24 cellular contexts compared by ENCODE assay signal in the genomic region with DNA sequence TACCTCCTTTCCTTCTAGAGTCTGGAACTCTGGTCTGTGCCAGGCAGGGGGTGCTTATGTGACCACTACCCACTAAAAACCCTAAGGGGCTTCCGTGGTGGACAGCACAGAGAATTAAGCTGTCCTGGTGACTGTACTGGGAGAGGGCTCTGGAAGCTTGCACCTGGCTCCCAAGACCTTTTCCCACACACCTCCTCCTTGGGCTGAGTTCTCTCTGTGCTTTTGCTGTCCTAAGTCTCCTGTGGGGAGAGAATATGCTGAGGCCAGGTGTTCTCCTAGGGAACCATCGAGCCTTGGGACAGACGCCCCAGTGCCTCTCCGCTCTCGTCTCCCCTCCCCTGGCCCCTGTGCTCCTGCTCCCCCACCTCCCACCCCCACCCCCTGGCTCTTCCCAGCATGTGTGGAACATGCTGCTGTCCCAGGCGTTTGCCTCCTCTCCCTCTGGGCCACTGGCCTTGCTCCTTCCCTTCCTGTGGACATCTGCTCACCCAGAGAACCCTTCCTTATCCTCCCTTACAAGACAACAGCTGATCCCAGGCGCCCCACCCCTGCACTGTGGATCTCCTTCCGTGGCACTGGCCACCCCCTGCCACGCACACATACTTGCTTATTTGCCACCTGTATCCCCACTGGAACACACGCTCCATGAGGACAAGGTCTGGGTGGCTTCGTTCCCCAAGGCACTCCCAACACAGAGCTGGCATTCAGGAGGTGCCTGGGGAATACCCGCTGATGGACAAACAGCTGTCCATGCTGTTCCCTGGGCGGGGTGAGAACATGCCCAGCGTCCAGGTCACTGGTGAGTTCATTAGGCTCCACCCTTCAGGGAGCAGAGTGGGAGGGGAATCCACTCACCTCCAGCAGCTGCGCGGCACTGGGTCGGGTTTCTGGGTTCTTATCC.
A peak's percentile ranks its signal among the peaks of the same experiment; 100 is the strongest.
DNase-seq lines count a peak whose midpoint lies in the region; ATAC-seq and TF ChIP-seq lines count a peak whose summit lies in the region.
"Had no signal": no experiment of that assay in that cellular context is flagged by ENCODE, and none has a peak within 500 bp of the region (broad histone marks: within the 10 kb centered on the region; RNA-seq: fewer than 3 reads in every experiment).

No MANE protein-coding gene starts in this region.

- H3K79me2 ChIP-seq in neural progenitor cell (ENCODE audit: low read depth), result no peaks in the 10 kb centered on the region
- no peaks in the 10 kb centered on the region for H3K79me2 ChIP-seq in PC-3 (ENCODE audit: low read length)
- H3K79me2 ChIP-seq: parathyroid adenoma had no signal

- peaks cover 26% of the 10 kb centered on the region for H3K4me1 ChIP-seq in CD4-positive, alpha-beta memory T cell (ENCODE audit: insufficient read depth, low read length)
- H3K4me1 ChIP-seq in HUES64 (ENCODE audit: insufficient read depth, low read length) (peaks cover 29% of the 10 kb centered on the region), neural progenitor cell (peaks cover 21% of the 10 kb centered on the region), PC-3 (ENCODE audit: insufficient read depth, low read length) (peaks cover 32% of the 10 kb centered on the region)
- H3K4me1 ChIP-seq in effector memory CD4-positive, alpha-beta T cell (ENCODE audit: control insufficient read depth, insufficient read depth, low read length, poor library complexity, severe bottlenecking), result peaks cover 11% of the 10 kb centered on the region
- H3K4me1 ChIP-seq: parathyroid adenoma had no signal

- H3K27ac ChIP-seq in CD4-positive, alpha-beta memory T cell (ENCODE audit: low read depth, low read length), result no peak overlapping the region
- H3K27ac ChIP-seq in HUES64 (ENCODE audit: low read depth, low read length), result peak overlapping the region; percentile 65; the same call in 1 of the 2 replicates
- H3K27ac ChIP-seq in effector memory CD4-positive, alpha-beta T cell (ENCODE audit: insufficient read depth, low read length, poor library complexity, severe bottlenecking), result peak overlapping the region; percentile 11
- no peak overlapping the region for H3K27ac ChIP-seq in neural progenitor cell
- H3K27ac ChIP-seq in PC-3 (ENCODE audit: low read length), result no peak overlapping the region
- H3K27ac ChIP-seq: parathyroid adenoma had no signal

- peaks cover 71% of the 10 kb centered on the region for H3K36me3 ChIP-seq in CD4-positive, alpha-beta memory T cell (ENCODE audit: insufficient read depth, low read length)
- H3K36me3 ChIP-seq in HUES64 (ENCODE audit: insufficient read depth, low read length) (no peaks in the 10 kb centered on the region), neural progenitor cell (no peaks in the 10 kb centered on the region), PC-3 (ENCODE audit: low read depth, low read length) (no peaks in the 10 kb centered on the region; the same call in 1 of the 2 replicates)
- H3K36me3 ChIP-seq in effector memory CD4-positive, alpha-beta T cell (ENCODE audit: control insufficient read depth, insufficient read depth, low read length), result peaks cover 65% of the 10 kb centered on the region

- H3K9ac ChIP-seq in HUES64 (ENCODE audit: low read depth, low read length), result no peak overlapping the region
- H3K9ac ChIP-seq in neural progenitor cell, result no peak overlapping the region
- H3K9ac ChIP-seq in PC-3 (ENCODE audit: low read length), result no peak overlapping the region
- H3K9ac ChIP-seq: parathyroid adenoma, SK-N-SH had no signal

- no peak for TF ChIP-seq CTCF in neural progenitor cell (IDR thresholded peaks at IDR 0.05)
- no peak for TF ChIP-seq CTCF in PC-3 (conservative IDR thresholded peaks at IDR 0.05; ENCODE audit: low read depth, low read length)

- ATAC-seq in PC-3, result no peak

- H3K9me3 Mint-ChIP-seq in CD4-positive, alpha-beta memory T cell, result peaks cover 0 to 2% (median 0%) of the 10 kb centered on the region in 8 donors
- no peaks in the 10 kb centered on the region for H3K9me3 Mint-ChIP-seq in neural progenitor cell
- H3K9me3 Mint-ChIP-seq: brain, IgD-negative memory B cell, mesothelial cell of epicardium had no signal

- intact Hi-C loops in CD4-positive, alpha-beta memory T cell (cut with micrococcal nuclease), result no loop called here
- intact Hi-C loops in PC-3 (cut with micrococcal nuclease), result loop anchor here (10.0 kb wide), 1 partner anchor 270 kb away; no protein-coding TSS in a partner anchor

- CTCF ChIA-PET in CD4-positive, alpha-beta memory T cell (lab: Charles Lee; ENCODE audit: partially characterized antibody), result interaction anchor here (0.8 to 13.0 kb wide), 11 partner anchors 18 to 193 kb away, joined by 3 to 199 read pairs (median 4); a partner anchor contains a TSS
- CTCF ChIA-PET in PC-3 (lab: Charles Lee), result interaction anchor here (0.6 kb wide), 1 partner anchor 85 kb away, joined by 3 read pairs; no protein-coding TSS in a partner anchor

- H4K20me1 ChIP-seq in neural progenitor cell (ENCODE audit: low read depth) (no peaks in the 10 kb centered on the region), PC-3 (ENCODE audit: low read length) (0 out of 2 replicates have a peak, but pooled peaks cover 3% of the 10 kb centered on the region)

- no peaks in the 10 kb centered on the region for H3K9me2 ChIP-seq in PC-3 (replicated peaks; ENCODE audit: low read length)
- H3K9me2 ChIP-seq: SK-N-SH had no signal

- POLR2A ChIA-PET in CD4-positive, alpha-beta memory T cell (lab: Charles Lee; ENCODE audit: partially characterized antibody), result interaction anchor here (0.5 to 7.8 kb wide), 3 partner anchors 67 to 83 kb away, joined by 3 to 75 read pairs (median 24); a partner anchor contains a TSS
- POLR2A ChIA-PET in PC-3 (lab: Charles Lee; ENCODE audit: unreplicated experiment), result no interaction called here

- H3K27ac Mint-ChIP-seq in CD4-positive, alpha-beta memory T cell, result peak overlapping the region in 4 of 7 donors; percentile 36 to 70 (median 48)
- peak overlapping the region; percentile 55 for H3K27ac Mint-ChIP-seq in neural progenitor cell

- H3K36me3 Mint-ChIP-seq in CD4-positive, alpha-beta memory T cell, result peaks cover 37 to 76% of the 10 kb centered on the region in 2 donors
- H3K36me3 Mint-ChIP-seq in neural progenitor cell, result no peaks in the 10 kb centered on the region
- H3K36me3 Mint-ChIP-seq: IgD-negative memory B cell, mesothelial cell of epicardium had no signal

- H3K4me2 ChIP-seq in neural progenitor cell, result no peak overlapping the region
- H3K4me2 ChIP-seq in PC-3 (ENCODE audit: low read length), result no peak overlapping the region
- H3K4me2 ChIP-seq: SK-N-SH, smooth muscle cell had no signal

- H2AFZ ChIP-seq in neural progenitor cell (replicated peaks), result no peak overlapping the region
- H2AFZ ChIP-seq in PC-3 (ENCODE audit: low read length), result no peak overlapping the region
- H2AFZ ChIP-seq: parathyroid adenoma had no signal

- no peaks in the 10 kb centered on the region for H3K9me3 ChIP-seq in CD4-positive, alpha-beta memory T cell (ENCODE audit: control insufficient read depth in 1 of 2, low read length in 2 of 2)
- H3K9me3 ChIP-seq in HUES64 (ENCODE audit: insufficient read depth, low read depth, low read length), result no peaks in the 10 kb centered on the region
- H3K9me3 ChIP-seq in effector memory CD4-positive, alpha-beta T cell (ENCODE audit: control insufficient read depth, low read length), result no peaks in the 10 kb centered on the region
- H3K9me3 ChIP-seq in neural progenitor cell (ENCODE audit: low read depth), result no peaks in the 10 kb centered on the region
- H3K9me3 ChIP-seq in PC-3 (ENCODE audit: low read length), result no peaks in the 10 kb centered on the region
- H3K9me3 ChIP-seq: esophagus squamous epithelium, heart left ventricle, SK-N-SH, tibial nerve had no signal

- H3F3A ChIP-seq in neural progenitor cell (ENCODE audit: low read depth) (peaks cover 18% of the 10 kb centered on the region), PC-3 (ENCODE audit: low read length, unreplicated experiment) (no peaks in the 10 kb centered on the region)

- H3K4me3 Mint-ChIP-seq in CD4-positive, alpha-beta memory T cell, result no peak overlapping the region
- no peak overlapping the region for H3K4me3 Mint-ChIP-seq in neural progenitor cell
- H3K4me3 Mint-ChIP-seq: brain, IgD-negative memory B cell, mesothelial cell of epicardium had no signal

- H3K4me1 Mint-ChIP-seq in CD4-positive, alpha-beta memory T cell, result peaks cover 11 to 50% (median 26%) of the 10 kb centered on the region in 4 donors
- H3K4me1 Mint-ChIP-seq in neural progenitor cell, result peaks cover 41% of the 10 kb centered on the region

- no peak overlapping the region for H3K4me3 ChIP-seq in CD4-positive, alpha-beta memory T cell (ENCODE audit: low read length in 2 of 2)
- H3K4me3 ChIP-seq in HUES64 (ENCODE audit: low read length), result no peak overlapping the region
- H3K4me3 ChIP-seq in effector memory CD4-positive, alpha-beta T cell (ENCODE audit: insufficient read depth, low read depth, low read length, poor library complexity, severe bottlenecking), result no peak overlapping the region
- no peak overlapping the region for H3K4me3 ChIP-seq in neural progenitor cell
- H3K4me3 ChIP-seq in PC-3 (ENCODE audit: low read length), result no peak overlapping the region
- H3K4me3 ChIP-seq: esophagus squamous epithelium, heart left ventricle, smooth muscle cell, tibial nerve had no signal

- no peak for DNase-seq in CD4-positive, alpha-beta memory T cell
- no peak for DNase-seq in effector memory CD4-positive, alpha-beta T cell
- no peak for DNase-seq in neural progenitor cell (ENCODE audit: low spot score)
- no peak for DNase-seq in GDM1 (lab: John Stamatoyannopoulos, UW)
- no peak for DNase-seq in activated gamma-delta T cell treated with Interleukin-2 at 50 U/mL for 16 hours
- no peak for DNase-seq in NCI-H2029 (lab: John Stamatoyannopoulos, UW)
- no peak for DNase-seq in PC-3
- DNase-seq: activated CD8-positive, alpha-beta memory T cell treated with anti-CD3 and anti-CD28 coated beads for 24 hours; activated gamma-delta T cell; AML-193; DMS153; esophagus squamous epithelium; NCI-H2081 treated with DMSO at 0.1 percent for 48 hours; NCI-H526; OCI-M1; SK-N-SH had no signal

- no TSS peak for BruUV-seq in PC-3 (replicated peaks; lab: Mats Ljungman, UMichigan)

- H3K27me3 ChIP-seq in CD4-positive, alpha-beta memory T cell (ENCODE audit: insufficient read depth, low read length), result no peaks in the 10 kb centered on the region
- H3K27me3 ChIP-seq in HUES64 (ENCODE audit: insufficient read depth, low read length), result no peaks in the 10 kb centered on the region
- no peaks in the 10 kb centered on the region for H3K27me3 ChIP-seq in effector memory CD4-positive, alpha-beta T cell (replicated peaks; ENCODE audit: control insufficient read depth, insufficient read depth, low read length, poor library complexity, severe bottlenecking)
- H3K27me3 ChIP-seq in neural progenitor cell, result no peaks in the 10 kb centered on the region
- H3K27me3 ChIP-seq in PC-3 (ENCODE audit: low read length), result no peaks in the 10 kb centered on the region
- H3K27me3 ChIP-seq: esophagus squamous epithelium, heart left ventricle, tibial nerve had no signal

- WGBS in HUES64, result 90% methylated on average over 17 of the region's 17 CpGs

- no peaks in the 10 kb centered on the region for H3K27me3 Mint-ChIP-seq in CD4-positive, alpha-beta memory T cell
- H3K27me3 Mint-ChIP-seq in neural progenitor cell (ENCODE audit: insufficient read depth, low read depth), result peaks cover 2% of the 10 kb centered on the region
- H3K27me3 Mint-ChIP-seq: brain, IgD-negative memory B cell had no signal

Comparison
In these comparisons a context has a peak if more than half of its experiments do, and no peak if none do; other contexts are left out.
1. H3K27ac ChIP-seq: peak in HUES64 (single experiment) and effector memory CD4-positive, alpha-beta T cell (single experiment); none in CD4-positive, alpha-beta memory T cell (single experiment), neural progenitor cell (single experiment) and PC-3 (single experiment).